In the genomic region with DNA sequence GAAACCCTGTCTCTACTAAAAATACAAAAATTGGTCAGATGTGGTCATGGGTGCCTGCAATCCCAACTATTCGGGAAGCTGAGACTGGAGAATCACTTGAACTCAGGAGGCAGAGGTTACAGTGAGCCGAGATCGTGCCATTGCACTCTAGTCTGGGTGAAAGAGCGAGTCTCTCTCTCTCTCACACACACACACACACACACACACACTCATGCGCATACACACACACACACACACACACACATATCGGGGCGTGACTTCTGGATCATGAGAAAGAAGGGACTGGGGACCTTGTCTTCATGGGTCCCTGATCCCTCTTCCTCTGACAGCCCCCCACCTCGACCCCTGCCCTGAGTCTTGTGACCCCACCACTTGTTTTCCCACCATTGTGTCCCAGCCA, we compare ENCODE assay signal across 10 cellular contexts. TPM values are rescaled to one million over a fixed set of nuclear protein-coding genes. Genes with fewer than 3 reads are reported as not detected.
"Had no signal": no experiment of that assay in that cellular context is flagged by ENCODE, and none has a peak within 500 bp of the region (broad histone marks: within the 10 kb centered on the region; RNA-seq: fewer than 3 reads in every experiment).

No MANE protein-coding gene starts in this region.

- FAIRE-seq: H54, HepG2 had no signal

- H2AFZ ChIP-seq: GM23248 had no signal

- H3K9ac ChIP-seq: GM23248 had no signal

- DNase-seq: GM23248, GOT3, H9, HCEC 1CT, HFFc6 had no signal

- H3K27ac ChIP-seq: GM23248, HL-60 had no signal

- H3K4me3 ChIP-seq: GM23248 had no signal

RNA-seq across cellular contexts. Expression of gene SYNE4, which starts 25.4 kb away (rescaled TPM):
- total RNA-seq: GM23248, HT1080 had no signal
- polyA plus RNA-seq: IgD-negative memory B cell had no signal
